In genomic region chr3:187022403-187023029, GRCh38 we compare ENCODE assay signal across 12 cellular contexts.
DNase-seq lines count a peak whose midpoint lies in the region; ATAC-seq and TF ChIP-seq lines count a peak whose summit lies in the region.
"Had no signal": no experiment of that assay in that cellular context is flagged by ENCODE, and none has a peak within 500 bp of the region (broad histone marks: within the 10 kb centered on the region; RNA-seq: fewer than 3 reads in every experiment).

No MANE protein-coding gene starts in this region.

- H3K4me3 Mint-ChIP-seq in activated T-cell treated with anti-CD3 and anti-CD28 coated beads, Interleukin-2, amount 50 U/mL, for 72 hours: no peak overlapping the region
- peak overlapping the region; percentile 70 for H3K4me3 Mint-ChIP-seq in activated naive CD8-positive, alpha-beta T cell treated with anti-CD3 and anti-CD28 coated beads, Interleukin-2, amount 50 U/mL, for 24 hours
- no peak overlapping the region for H3K4me3 Mint-ChIP-seq in progenitor cell of endocrine pancreas (ENCODE audit: low read depth)
- H3K4me3 Mint-ChIP-seq: activated CD8-positive, alpha-beta memory T cell treated with anti-CD3 and anti-CD28 coated beads, Interleukin-2, amount 10 ng/mL, durations not matched to agents 7 days and 5 days had no signal

- ATAC-seq in activated T-cell treated with anti-CD3 and anti-CD28 coated beads, Interleukin-2, amount 50 U/mL, for 72 hours (replicated peaks in 1 of 2): no peak
- ATAC-seq in activated naive CD8-positive, alpha-beta T cell treated with anti-CD3 and anti-CD28 coated beads, Interleukin-2, amount 50 U/mL, for 24 hours: no peak
- ATAC-seq in GM21737 (IDR thresholded peaks at IDR 0.05; ENCODE audit: unreplicated experiment): no peak
- no peak for ATAC-seq in GM19452 (IDR thresholded peaks at IDR 0.05; ENCODE audit: unreplicated experiment)
- ATAC-seq: activated CD8-positive, alpha-beta memory T cell treated with anti-CD3 and anti-CD28 coated beads, Interleukin-2, amount 10 ng/mL, durations not matched to agents 7 days and 5 days; Right ventricle myocardium inferior had no signal

- no peak for TF ChIP-seq CTCF in progenitor cell of endocrine pancreas (IDR thresholded peaks at IDR 0.05; ENCODE audit: unreplicated experiment)

- peaks cover 4 to 7% of the 10 kb centered on the region in 2 donors for H3K36me3 Mint-ChIP-seq in activated T-cell treated with anti-CD3 and anti-CD28 coated beads, Interleukin-2, amount 50 U/mL, for 72 hours (ENCODE audit: insufficient read depth in 2 of 2)
- peaks cover 18% of the 10 kb centered on the region for H3K36me3 Mint-ChIP-seq in activated naive CD8-positive, alpha-beta T cell treated with anti-CD3 and anti-CD28 coated beads, Interleukin-2, amount 50 U/mL, for 24 hours (ENCODE audit: low read depth)
- H3K36me3 Mint-ChIP-seq in progenitor cell of endocrine pancreas (ENCODE audit: insufficient read depth): peaks cover 5% of the 10 kb centered on the region

- no peak for DNase-seq in activated T-cell treated with anti-CD3 and anti-CD28 coated beads, Interleukin-2, amount 50 U/mL, for 72 hours
- DNase-seq in activated T-cell treated with anti-CD3 and anti-CD28 coated beads, Interleukin-2, amount 50 U/mL, for 1 hour: no peak
- DNase-seq in NCI-H226: peak; percentile 38
- DNase-seq in activated naive CD8-positive, alpha-beta T cell treated with anti-CD3 and anti-CD28 coated beads, Interleukin-2, amount 50 U/mL, for 24 hours: no peak
- DNase-seq in progenitor cell of endocrine pancreas (ENCODE audit: low spot score, unreplicated experiment): no peak
- DNase-seq in stimulated activated CD4-positive, alpha-beta T cell treated with anti-CD3 and anti-CD28 coated beads, Interleukin-12 subunit alpha, Interleukin-12 subunit beta, amount 100 ng/mL, for 4 hours: no peak
- DNase-seq: activated CD8-positive, alpha-beta memory T cell treated with anti-CD3 and anti-CD28 coated beads, Interleukin-2, amount 10 ng/mL, durations not matched to agents 7 days and 5 days; NCI-H2029; NCI-H82 had no signal

- no peaks in the 10 kb centered on the region for H3K9me3 Mint-ChIP-seq in activated T-cell treated with anti-CD3 and anti-CD28 coated beads, Interleukin-2, amount 50 U/mL, for 72 hours
- no peaks in the 10 kb centered on the region for H3K9me3 Mint-ChIP-seq in activated naive CD8-positive, alpha-beta T cell treated with anti-CD3 and anti-CD28 coated beads, Interleukin-2, amount 50 U/mL, for 24 hours
- no peaks in the 10 kb centered on the region for H3K9me3 Mint-ChIP-seq in progenitor cell of endocrine pancreas (ENCODE audit: low read depth)

- H3K27ac Mint-ChIP-seq in activated T-cell treated with anti-CD3 and anti-CD28 coated beads, Interleukin-2, amount 50 U/mL, for 72 hours: peak overlapping the region; percentile 58
- H3K27ac Mint-ChIP-seq in activated naive CD8-positive, alpha-beta T cell treated with anti-CD3 and anti-CD28 coated beads, Interleukin-2, amount 50 U/mL, for 24 hours: peak overlapping the region; percentile 63
- H3K27ac Mint-ChIP-seq in progenitor cell of endocrine pancreas: peak overlapping the region; percentile 79
- H3K27ac Mint-ChIP-seq: activated CD8-positive, alpha-beta memory T cell treated with anti-CD3 and anti-CD28 coated beads, Interleukin-2, amount 10 ng/mL, durations not matched to agents 7 days and 5 days had no signal

- H3K4me1 Mint-ChIP-seq in activated T-cell treated with anti-CD3 and anti-CD28 coated beads, Interleukin-2, amount 50 U/mL, for 72 hours (ENCODE audit: low read depth): peaks cover 64% of the 10 kb centered on the region
- H3K4me1 Mint-ChIP-seq in activated naive CD8-positive, alpha-beta T cell treated with anti-CD3 and anti-CD28 coated beads, Interleukin-2, amount 50 U/mL, for 24 hours: peaks cover 76% of the 10 kb centered on the region
- peaks cover 29% of the 10 kb centered on the region for H3K4me1 Mint-ChIP-seq in progenitor cell of endocrine pancreas (ENCODE audit: low read depth)

- no peaks in the 10 kb centered on the region for H3K27me3 Mint-ChIP-seq in activated T-cell treated with anti-CD3 and anti-CD28 coated beads, Interleukin-2, amount 50 U/mL, for 72 hours (ENCODE audit: low read depth)
- H3K27me3 Mint-ChIP-seq in activated naive CD8-positive, alpha-beta T cell treated with anti-CD3 and anti-CD28 coated beads, Interleukin-2, amount 50 U/mL, for 24 hours: no peaks in the 10 kb centered on the region
- no peaks in the 10 kb centered on the region for H3K27me3 Mint-ChIP-seq in progenitor cell of endocrine pancreas
- H3K27me3 Mint-ChIP-seq: activated CD8-positive, alpha-beta memory T cell treated with anti-CD3 and anti-CD28 coated beads, Interleukin-2, amount 10 ng/mL, durations not matched to agents 7 days and 5 days had no signal
